In the genomic region with DNA sequence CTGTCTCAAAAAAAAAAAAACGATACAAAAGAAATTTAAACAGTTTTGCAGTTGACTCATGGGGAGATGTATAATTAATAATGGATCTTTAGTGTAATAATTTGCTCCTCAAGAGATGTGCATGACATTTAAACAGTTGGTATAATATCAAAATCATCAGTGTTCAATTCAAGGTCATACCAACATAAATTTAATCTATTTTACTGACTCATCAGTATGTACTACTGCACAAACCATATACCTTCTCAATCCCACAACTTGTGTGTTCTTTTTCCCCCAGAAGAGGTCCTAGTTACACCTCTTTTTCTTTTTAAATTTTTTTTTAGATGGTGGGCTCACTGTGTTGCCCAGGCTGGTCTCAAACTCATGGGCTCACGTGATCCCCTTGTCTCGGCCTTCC, we compare ENCODE assay signal across 2 cellular contexts.
TF ChIP-seq lines count a peak whose summit lies in the region.

No MANE protein-coding gene starts in this region.

TF ChIP-seq in HepG2, 621 proteins besides CTCF, POLR2A, EP300 and RAD21:
- TF ChIP-seq MAFK (conservative IDR thresholded peaks at IDR 0.05 in 1 of 2, IDR thresholded peaks at IDR 0.05 in 1 of 2; ENCODE audit: low read length in 2 of 2) (peak; percentile 9 to 60; a peak in 2 of 4 replicates), ZNF567 (CRISPR knock-in tag; IDR thresholded peaks at IDR 0.05; ENCODE audit: borderline replicate concordance) (no peak), MAFF (IDR thresholded peaks at IDR 0.05; ENCODE audit: low read depth, low read length) (peak; percentile 9; the same call in 1 of the 2 replicates)
TF ChIP-seq in HepG2: peak in this region for 2.

TF ChIP-seq in K562, 482 proteins besides CTCF, POLR2A, EP300 and RAD21:
- no peak for TF ChIP-seq ZNF76 (CRISPR knock-in tag; IDR thresholded peaks at IDR 0.05; ENCODE audit: borderline replicate concordance)
- peak; percentile 59 for TF ChIP-seq C11orf30 (IDR thresholded peaks at IDR 0.05; ENCODE audit: low read depth)
- TF ChIP-seq PURB (CRISPR knock-in tag; IDR thresholded peaks at IDR 0.05; ENCODE audit: low read depth): no peak
- TF ChIP-seq ZNF316 (IDR thresholded peaks at IDR 0.05): peak; percentile 77
- TF ChIP-seq MAFG (tag; conservative IDR thresholded peaks at IDR 0.05): 0 out of 2 replicates have a peak, but pooled peaks have one; percentile 16
- TF ChIP-seq GTF2F1 (IDR thresholded peaks at IDR 0.05; ENCODE audit: low read depth, low read length): no peak
TF ChIP-seq in K562: peak in this region for 3.
